8 cellular contexts compared by ENCODE assay signal in the genomic region with DNA sequence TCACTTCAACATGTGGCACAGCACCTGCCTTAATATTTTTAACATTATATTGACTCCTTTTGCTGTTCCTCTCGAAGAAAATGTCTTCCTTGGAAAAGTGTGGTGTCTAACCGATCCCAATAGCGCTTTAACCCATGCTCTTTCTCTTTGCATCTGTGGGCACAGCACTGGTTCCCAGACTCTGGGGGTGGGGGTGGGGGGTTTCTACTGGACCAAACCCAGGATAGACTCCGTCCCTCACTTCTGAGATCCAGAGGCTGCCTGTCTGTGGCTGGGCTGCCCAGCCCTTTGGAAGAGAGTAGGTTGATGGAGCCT. TPM values are rescaled to one million over a fixed set of nuclear protein-coding genes. Genes with fewer than 3 reads are reported as not detected.
DNase-seq lines count a peak whose midpoint lies in the region; ATAC-seq and TF ChIP-seq lines count a peak whose summit lies in the region.

No MANE protein-coding gene starts in this region.

- DNase-seq in AG10803 (ENCODE audit: low read depth) (no peak), naive B cell (no peak), NCI-H446 treated with DMSO at 0.1 percent for 48 hours (lab: John Stamatoyannopoulos, UW) (no peak), cerebellum (ENCODE audit: low spot score) (no peak), NCI-H2029 (lab: John Stamatoyannopoulos, UW) (no peak)
- DNase-seq in central memory CD8-positive, alpha-beta T cell (ENCODE audit: low spot score in 2 of 2): no peak
- no peak for DNase-seq in activated CD4-positive, alpha-beta T cell treated with anti-CD3 and anti-CD28 coated beads, Interleukin-2, amount 50 U/mL, for 48 hours

- peak overlapping the region; percentile 75 for H3K27ac Mint-ChIP-seq in central memory CD8-positive, alpha-beta T cell (ENCODE audit: low read depth)
- H3K27ac Mint-ChIP-seq in naive B cell: peak overlapping the region in 3 of 6 donors; percentile 89 to 94 (median 94)

- peaks cover 9% of the 10 kb centered on the region for H3K27me3 ChIP-seq in HUES6 (ENCODE audit: control insufficient read depth, insufficient read depth, low read length)

- no peak for TF ChIP-seq CTCF in AG10803 (conservative IDR thresholded peaks at IDR 0.05; ENCODE audit: low read length)

- no peaks in the 10 kb centered on the region for H3K36me3 ChIP-seq in HUES6 (ENCODE audit: control insufficient read depth, insufficient read depth, low read length)

- H3K9me3 Mint-ChIP-seq in central memory CD8-positive, alpha-beta T cell: no peaks in the 10 kb centered on the region
- H3K9me3 Mint-ChIP-seq in naive B cell: no peaks in the 10 kb centered on the region

- peak overlapping the region; percentile 44; the same call in 1 of the 2 replicates for H3K27ac ChIP-seq in HUES6 (ENCODE audit: low read depth, low read length)

- H3K4me3 Mint-ChIP-seq in central memory CD8-positive, alpha-beta T cell: peak overlapping the region; percentile 66
- H3K4me3 Mint-ChIP-seq in naive B cell: peak overlapping the region; percentile 83 to 99 (median 94)

- H3K4me1 ChIP-seq in HUES6 (ENCODE audit: control insufficient read depth, insufficient read depth, low read length): peaks cover 13% of the 10 kb centered on the region

- no peaks in the 10 kb centered on the region for H3K27me3 Mint-ChIP-seq in central memory CD8-positive, alpha-beta T cell
- no peaks in the 10 kb centered on the region for H3K27me3 Mint-ChIP-seq in naive B cell

- no peaks in the 10 kb centered on the region for H3K9me3 ChIP-seq in HUES6 (ENCODE audit: control insufficient read depth, insufficient read depth, low read depth, low read length)

- peak overlapping the region; percentile 83 for H3K9ac ChIP-seq in HUES6 (ENCODE audit: low read length)

- peak overlapping the region; percentile 56 for H3K4me3 ChIP-seq in AG10803 (ENCODE audit: low read length)
- H3K4me3 ChIP-seq in HUES6 (ENCODE audit: low read depth, low read length): peak overlapping the region; percentile 60

- H3K4me1 Mint-ChIP-seq in central memory CD8-positive, alpha-beta T cell: peaks cover 38% of the 10 kb centered on the region
- H3K4me1 Mint-ChIP-seq in naive B cell: peaks cover 28 to 33% (median 32%) of the 10 kb centered on the region in 3 donors

- H3K36me3 Mint-ChIP-seq in central memory CD8-positive, alpha-beta T cell (ENCODE audit: insufficient read depth): peaks cover 17% of the 10 kb centered on the region
- no peaks in the 10 kb centered on the region for H3K36me3 Mint-ChIP-seq in naive B cell

- ATAC-seq in central memory CD8-positive, alpha-beta T cell (replicated peaks; ENCODE audit: extremely low read depth, poor library complexity, severe bottlenecking): no peak
- ATAC-seq in naive B cell (ENCODE audit: low read depth in 2 of 2): no peak

RNA-seq across cellular contexts. Expression of a gene that starts 3.9 kb away (rescaled TPM):
- polyA plus RNA-seq in naive B cell (ENCODE audit: low read depth in 6 of 6): 10 to 100 TPM; 19.4 to 48.9 (median 38.4) TPM
- total RNA-seq in cerebellum: 146 TPM

RNA-seq across cellular contexts. Expression of a gene that starts 56.5 kb away (rescaled TPM):
- not detected for polyA plus RNA-seq in naive B cell (ENCODE audit: low read depth in 6 of 6)
- 0.82 TPM for total RNA-seq in cerebellum
